In the genomic region with DNA sequence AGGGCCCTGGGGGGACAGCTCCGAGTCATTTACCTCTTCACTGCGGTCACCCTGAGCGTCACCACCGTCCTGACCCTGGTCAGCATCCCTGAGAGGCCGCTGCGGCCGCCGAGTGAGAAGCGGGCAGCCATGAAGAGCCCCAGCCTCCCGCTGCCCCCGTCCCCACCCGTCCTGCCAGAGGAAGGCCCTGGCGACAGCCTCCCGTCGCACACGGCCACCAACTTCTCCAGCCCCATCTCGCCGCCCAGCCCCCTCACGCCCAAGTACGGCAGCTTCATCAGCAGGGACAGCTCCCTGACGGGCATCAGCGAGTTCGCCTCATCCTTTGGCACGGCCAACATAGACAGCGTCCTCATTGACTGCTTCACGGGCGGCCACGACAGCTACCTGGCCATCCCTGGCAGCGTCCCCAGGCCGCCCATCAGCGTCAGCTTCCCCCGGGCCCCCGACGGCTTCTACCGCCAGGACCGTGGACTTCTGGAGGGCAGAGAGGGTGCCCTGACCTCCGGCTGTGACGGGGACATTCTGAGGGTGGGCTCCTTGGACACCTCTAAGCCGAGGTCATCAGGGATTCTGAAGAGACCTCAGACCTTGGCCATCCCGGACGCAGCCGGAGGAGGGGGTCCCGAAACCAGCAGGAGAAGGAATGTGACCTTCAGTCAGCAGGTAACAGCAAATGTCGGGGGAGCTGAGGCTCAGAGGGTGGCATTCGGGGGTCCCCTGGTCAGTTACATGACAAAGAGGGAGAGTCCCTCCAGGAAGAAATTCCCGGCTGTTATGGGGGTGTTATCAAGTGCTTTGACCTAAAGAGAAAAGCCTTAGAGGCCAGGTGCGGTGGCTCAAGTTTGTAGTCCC, we compare ENCODE assay signal across 20 cellular contexts.
"Had no signal": no experiment of that assay in that cellular context is flagged by ENCODE, and none has a peak within 500 bp of the region (broad histone marks: within the 10 kb centered on the region; RNA-seq: fewer than 3 reads in every experiment).

No MANE protein-coding gene starts in this region.

- DNase-seq: activated CD4-positive, alpha-beta T cell treated with anti-CD3 and anti-CD28 coated beads for 1 hour; activated CD4-positive, alpha-beta T cell treated with anti-CD3 and anti-CD28 coated beads, Interleukin-2, amount 10 ng/mL, durations not matched to agents 7 days and 5 days; activated CD8-positive, alpha-beta T cell treated with anti-CD3 and anti-CD28 coated beads for 36 hours; activated naive CD4-positive, alpha-beta T cell; activated T-cell treated with anti-CD3 and anti-CD28 coated beads, Interleukin-2, amount 50 U/mL, for 48 hours; anterior cingulate cortex; dermis blood vessel endothelial cell; effector CD8-positive, alpha-beta T cell; gastrocnemius medialis; glutamatergic neuron; midbrain; naive thymus-derived CD4-positive, alpha-beta T cell; occipital lobe; stimulated activated CD4-positive, alpha-beta T cell treated with anti-CD3 and anti-CD28 coated beads, Interleukin-2, amount 100 ng/mL, for 48 hours; stimulated activated naive CD8-positive, alpha-beta T cell treated with anti-CD3 and anti-CD28 coated beads, Interleukin-15, amount 100 ng/mL, for 72 hours; T1000 had no signal

- H3K4me3 Mint-ChIP-seq: activated CD4-positive, alpha-beta T cell treated with anti-CD3 and anti-CD28 coated beads, Interleukin-2, amount 10 ng/mL, durations not matched to agents 7 days and 5 days; activated CD8-positive, alpha-beta T cell treated with anti-CD3 and anti-CD28 coated beads for 36 hours; memory B cell; naive thymus-derived CD4-positive, alpha-beta T cell; neural crest cell; stimulated activated naive CD8-positive, alpha-beta T cell treated with anti-CD3 and anti-CD28 coated beads, Interleukin-15, amount 100 ng/mL, for 72 hours; T-helper 1 cell treated with Interleukin-12 subunit alpha and Interleukin-12 subunit beta and Interleukin-4 antibody, amounts not matched to agents 30 μg/mL and 1 μg/mL, for 36 hours had no signal

- H3K27me3 Mint-ChIP-seq: activated CD4-positive, alpha-beta T cell treated with anti-CD3 and anti-CD28 coated beads, Interleukin-2, amount 10 ng/mL, durations not matched to agents 7 days and 5 days; activated CD8-positive, alpha-beta T cell treated with anti-CD3 and anti-CD28 coated beads for 36 hours; memory B cell; naive thymus-derived CD4-positive, alpha-beta T cell; stimulated activated naive CD8-positive, alpha-beta T cell treated with anti-CD3 and anti-CD28 coated beads, Interleukin-15, amount 100 ng/mL, for 72 hours had no signal

- H3K36me3 Mint-ChIP-seq: activated naive CD4-positive, alpha-beta T cell treated with anti-CD3 and anti-CD28 coated beads, Interleukin-2, amount 50 U/mL, for 72 hours; memory B cell had no signal

- H3K27ac Mint-ChIP-seq: activated CD4-positive, alpha-beta T cell treated with anti-CD3 and anti-CD28 coated beads, Interleukin-2, amount 10 ng/mL, durations not matched to agents 7 days and 5 days; activated CD8-positive, alpha-beta T cell treated with anti-CD3 and anti-CD28 coated beads for 36 hours; activated naive CD4-positive, alpha-beta T cell treated with anti-CD3 and anti-CD28 coated beads, Interleukin-2, amount 50 U/mL, for 72 hours; memory B cell; naive thymus-derived CD4-positive, alpha-beta T cell; T-helper 1 cell treated with Interleukin-12 subunit alpha and Interleukin-12 subunit beta and Interleukin-4 antibody, amounts not matched to agents 30 μg/mL and 1 μg/mL, for 36 hours had no signal

- H3K9me3 Mint-ChIP-seq: activated CD4-positive, alpha-beta T cell treated with anti-CD3 and anti-CD28 coated beads, Interleukin-2, amount 10 ng/mL, durations not matched to agents 7 days and 5 days; activated CD8-positive, alpha-beta T cell treated with anti-CD3 and anti-CD28 coated beads for 36 hours; activated naive CD4-positive, alpha-beta T cell treated with anti-CD3 and anti-CD28 coated beads, Interleukin-2, amount 50 U/mL, for 72 hours; memory B cell; neural crest cell; stimulated activated naive CD8-positive, alpha-beta T cell treated with anti-CD3 and anti-CD28 coated beads, Interleukin-15, amount 100 ng/mL, for 72 hours; T-helper 1 cell treated with Interleukin-12 subunit alpha and Interleukin-12 subunit beta and Interleukin-4 antibody, amounts not matched to agents 30 μg/mL and 1 μg/mL, for 36 hours had no signal

- H3K4me1 Mint-ChIP-seq: activated CD4-positive, alpha-beta T cell treated with anti-CD3 and anti-CD28 coated beads, Interleukin-2, amount 10 ng/mL, durations not matched to agents 7 days and 5 days; memory B cell; stimulated activated naive CD8-positive, alpha-beta T cell treated with anti-CD3 and anti-CD28 coated beads, Interleukin-15, amount 100 ng/mL, for 72 hours had no signal

- ATAC-seq: activated CD8-positive, alpha-beta T cell treated with anti-CD3 and anti-CD28 coated beads for 36 hours; activated naive CD4-positive, alpha-beta T cell treated with anti-CD3 and anti-CD28 coated beads, Interleukin-2, amount 50 U/mL, for 72 hours; naive thymus-derived CD4-positive, alpha-beta T cell; stimulated activated naive CD8-positive, alpha-beta T cell treated with anti-CD3 and anti-CD28 coated beads, Interleukin-15, amount 100 ng/mL, for 72 hours had no signal
